In the genomic region with DNA sequence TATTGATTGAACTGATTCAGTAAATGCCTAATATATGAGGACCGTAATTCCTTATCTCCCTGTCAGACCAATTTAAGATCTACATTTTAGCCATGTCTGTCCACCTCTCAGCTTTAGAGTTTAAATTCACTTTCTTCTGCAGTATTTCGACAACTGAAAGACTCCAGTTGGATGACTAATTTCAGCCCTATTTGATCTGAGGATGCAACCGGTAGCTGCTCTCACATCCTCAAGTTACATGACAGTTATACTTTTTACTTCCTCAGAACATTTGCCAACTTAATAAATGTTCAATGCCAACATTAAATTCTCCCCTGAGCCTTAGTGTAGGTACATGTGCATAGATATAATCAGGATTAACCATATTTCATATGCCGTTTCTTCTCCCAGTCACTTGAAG, we compare ENCODE assay signal across 1 cellular context.
TF ChIP-seq lines count a peak whose summit lies in the region.

No MANE protein-coding gene starts in this region.

TF ChIP-seq in GM23338, 12 proteins besides CTCF, POLR2A, EP300 and RAD21 (continued from another document):
- TF ChIP-seq, protein P1, sequence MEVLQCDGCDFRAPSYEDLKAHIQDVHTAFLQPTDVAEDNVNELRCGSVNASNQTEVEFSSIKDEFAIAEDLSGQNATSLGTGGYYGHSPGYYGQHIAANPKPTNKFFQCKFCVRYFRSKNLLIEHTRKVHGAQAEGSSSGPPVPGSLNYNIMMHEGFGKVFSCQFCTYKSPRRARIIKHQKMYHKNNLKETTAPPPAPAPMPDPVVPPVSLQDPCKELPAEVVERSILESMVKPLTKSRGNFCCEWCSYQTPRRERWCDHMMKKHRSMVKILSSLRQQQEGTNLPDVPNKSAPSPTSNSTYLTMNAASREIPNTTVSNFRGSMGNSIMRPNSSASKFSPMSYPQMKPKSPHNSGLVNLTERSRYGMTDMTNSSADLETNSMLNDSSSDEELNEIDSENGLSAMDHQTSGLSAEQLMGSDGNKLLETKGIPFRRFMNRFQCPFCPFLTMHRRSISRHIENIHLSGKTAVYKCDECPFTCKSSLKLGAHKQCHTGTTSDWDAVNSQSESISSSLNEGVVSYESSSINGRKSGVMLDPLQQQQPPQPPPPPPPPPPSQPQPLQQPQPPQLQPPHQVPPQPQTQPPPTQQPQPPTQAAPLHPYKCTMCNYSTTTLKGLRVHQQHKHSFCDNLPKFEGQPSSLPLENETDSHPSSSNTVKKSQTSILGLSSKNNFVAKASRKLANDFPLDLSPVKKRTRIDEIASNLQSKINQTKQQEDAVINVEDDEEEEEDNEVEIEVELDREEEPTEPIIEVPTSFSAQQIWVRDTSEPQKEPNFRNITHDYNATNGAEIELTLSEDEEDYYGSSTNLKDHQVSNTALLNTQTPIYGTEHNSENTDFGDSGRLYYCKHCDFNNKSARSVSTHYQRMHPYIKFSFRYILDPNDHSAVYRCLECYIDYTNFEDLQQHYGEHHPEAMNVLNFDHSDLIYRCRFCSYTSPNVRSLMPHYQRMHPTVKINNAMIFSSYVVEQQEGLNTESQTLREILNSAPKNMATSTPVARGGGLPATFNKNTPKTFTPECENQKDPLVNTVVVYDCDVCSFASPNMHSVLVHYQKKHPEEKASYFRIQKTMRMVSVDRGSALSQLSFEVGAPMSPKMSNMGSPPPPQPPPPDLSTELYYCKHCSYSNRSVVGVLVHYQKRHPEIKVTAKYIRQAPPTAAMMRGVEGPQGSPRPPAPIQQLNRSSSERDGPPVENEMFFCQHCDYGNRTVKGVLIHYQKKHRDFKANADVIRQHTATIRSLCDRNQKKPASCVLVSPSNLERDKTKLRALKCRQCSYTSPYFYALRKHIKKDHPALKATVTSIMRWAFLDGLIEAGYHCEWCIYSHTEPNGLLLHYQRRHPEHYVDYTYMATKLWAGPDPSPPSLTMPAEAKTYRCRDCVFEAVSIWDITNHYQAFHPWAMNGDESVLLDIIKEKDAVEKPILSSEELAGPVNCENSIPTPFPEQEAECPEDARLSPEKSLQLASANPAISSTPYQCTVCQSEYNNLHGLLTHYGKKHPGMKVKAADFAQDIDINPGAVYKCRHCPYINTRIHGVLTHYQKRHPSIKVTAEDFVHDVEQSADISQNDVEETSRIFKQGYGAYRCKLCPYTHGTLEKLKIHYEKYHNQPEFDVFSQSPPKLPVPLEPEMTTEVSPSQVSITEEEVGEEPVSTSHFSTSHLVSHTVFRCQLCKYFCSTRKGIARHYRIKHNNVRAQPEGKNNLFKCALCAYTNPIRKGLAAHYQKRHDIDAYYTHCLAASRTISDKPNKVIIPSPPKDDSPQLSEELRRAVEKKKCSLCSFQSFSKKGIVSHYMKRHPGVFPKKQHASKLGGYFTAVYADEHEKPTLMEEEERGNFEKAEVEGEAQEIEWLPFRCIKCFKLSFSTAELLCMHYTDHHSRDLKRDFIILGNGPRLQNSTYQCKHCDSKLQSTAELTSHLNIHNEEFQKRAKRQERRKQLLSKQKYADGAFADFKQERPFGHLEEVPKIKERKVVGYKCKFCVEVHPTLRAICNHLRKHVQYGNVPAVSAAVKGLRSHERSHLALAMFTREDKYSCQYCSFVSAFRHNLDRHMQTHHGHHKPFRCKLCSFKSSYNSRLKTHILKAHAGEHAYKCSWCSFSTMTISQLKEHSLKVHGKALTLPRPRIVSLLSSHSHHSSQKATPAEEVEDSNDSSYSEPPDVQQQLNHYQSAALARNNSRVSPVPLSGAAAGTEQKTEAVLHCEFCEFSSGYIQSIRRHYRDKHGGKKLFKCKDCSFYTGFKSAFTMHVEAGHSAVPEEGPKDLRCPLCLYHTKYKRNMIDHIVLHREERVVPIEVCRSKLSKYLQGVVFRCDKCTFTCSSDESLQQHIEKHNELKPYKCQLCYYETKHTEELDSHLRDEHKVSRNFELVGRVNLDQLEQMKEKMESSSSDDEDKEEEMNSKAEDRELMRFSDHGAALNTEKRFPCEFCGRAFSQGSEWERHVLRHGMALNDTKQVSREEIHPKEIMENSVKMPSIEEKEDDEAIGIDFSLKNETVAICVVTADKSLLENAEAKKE (CRISPR knock-in tag; IDR thresholded peaks at IDR 0.05), result no peak
- TF ChIP-seq CREB1 (CRISPR knock-in tag; IDR thresholded peaks at IDR 0.05; ENCODE audit: low read depth) (no peak), EZH2 (IDR thresholded peaks at IDR 0.05; ENCODE audit: low read depth, unreplicated experiment) (no peak), ZNF114 (CRISPR knock-in tag; IDR thresholded peaks at IDR 0.05) (no peak), EZH2phosphoT487 (IDR thresholded peaks at IDR 0.05; ENCODE audit: unreplicated experiment) (no peak), ZNF331 (CRISPR knock-in tag; IDR thresholded peaks at IDR 0.05; ENCODE audit: low read depth) (no peak)
- TF ChIP-seq, protein P2, sequence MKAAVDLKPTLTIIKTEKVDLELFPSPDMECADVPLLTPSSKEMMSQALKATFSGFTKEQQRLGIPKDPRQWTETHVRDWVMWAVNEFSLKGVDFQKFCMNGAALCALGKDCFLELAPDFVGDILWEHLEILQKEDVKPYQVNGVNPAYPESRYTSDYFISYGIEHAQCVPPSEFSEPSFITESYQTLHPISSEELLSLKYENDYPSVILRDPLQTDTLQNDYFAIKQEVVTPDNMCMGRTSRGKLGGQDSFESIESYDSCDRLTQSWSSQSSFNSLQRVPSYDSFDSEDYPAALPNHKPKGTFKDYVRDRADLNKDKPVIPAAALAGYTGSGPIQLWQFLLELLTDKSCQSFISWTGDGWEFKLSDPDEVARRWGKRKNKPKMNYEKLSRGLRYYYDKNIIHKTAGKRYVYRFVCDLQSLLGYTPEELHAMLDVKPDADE (IDR thresholded peaks at IDR 0.05), result no peak
